ENCODE assay signal across 8 cellular contexts in the genomic region with DNA sequence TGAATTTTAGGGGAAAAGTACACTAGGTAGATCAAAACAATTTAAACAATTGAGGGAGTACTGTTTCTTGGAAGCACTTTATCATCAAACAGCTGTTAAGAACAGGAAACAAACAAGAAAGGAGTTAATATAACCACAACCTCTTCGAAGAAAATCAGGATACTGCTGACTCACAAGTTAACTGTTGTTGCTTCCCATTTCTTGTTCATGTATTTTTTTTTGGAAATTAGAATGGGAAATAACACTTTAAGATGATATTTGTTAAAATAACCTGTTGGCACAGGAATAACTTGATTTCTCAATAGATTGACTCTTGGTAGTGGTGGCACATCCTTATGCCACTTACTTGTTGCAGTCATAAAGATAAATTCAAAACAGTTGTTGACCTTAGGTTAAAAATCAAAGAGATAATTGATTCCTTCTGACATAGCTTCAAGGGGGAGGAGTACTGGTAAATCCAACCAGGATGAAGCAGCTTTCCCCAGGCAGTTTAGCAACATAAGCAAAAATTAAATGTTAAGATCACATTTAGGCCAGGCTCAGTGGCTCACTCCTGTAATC. TPM values are rescaled to one million over a fixed set of nuclear protein-coding genes. Genes with fewer than 3 reads are reported as not detected.
A peak's percentile ranks its signal among the peaks of the same experiment; 100 is the strongest.
DNase-seq lines count a peak whose midpoint lies in the region; ATAC-seq, FAIRE-seq and TF ChIP-seq lines count a peak whose summit lies in the region.

No MANE protein-coding gene starts in this region.

- no peak overlapping the region for H3K27ac ChIP-seq in CD8-positive, alpha-beta T cell (ENCODE audit: low read depth, low read length)
- H3K27ac ChIP-seq in K562 (ENCODE audit: extremely low read depth, low read depth, low read length) (peak overlapping the region; percentile 53; the same call in 2 of the 3 replicates), tibial nerve (peak overlapping the region in 2 of 4 donors; percentile 10 to 55), kidney (ENCODE audit: low read depth in 2 of 2, low read length in 2 of 2) (no peak overlapping the region), aorta (ENCODE audit: low read depth in 1 of 2, low read length in 2 of 2) (no peak overlapping the region)

- FAIRE-seq in K562 (lab: Jason Lieb, UNC) (no peak), kidney (lab: Jason Lieb, UNC) (no peak)

- H3K4me3 Mint-ChIP-seq in CD8-positive, alpha-beta T cell, result peak overlapping the region; percentile 18
- H3K4me3 Mint-ChIP-seq in natural killer cell (peak overlapping the region; percentile 52), nephron progenitor cell (no peak overlapping the region)

- H3K9ac ChIP-seq in K562 (ENCODE audit: insufficient read depth in 1 of 2, low read depth in 2 of 2, low read length in 2 of 2) (0 out of 4 replicates have a peak overlapping the region, but pooled peaks of 1 of the 2 experiments have one; percentile 18), kidney (ENCODE audit: low read length in 2 of 2) (no peak overlapping the region)

- TF ChIP-seq EP300 in K562 (IDR thresholded peaks at IDR 0.05; ENCODE audit: low read length) (peak; percentile 75; the same call in 1 of the 2 replicates), tibial nerve (IDR thresholded peaks at IDR 0.05) (no peak)

- peaks cover 33% of the 10 kb centered on the region for H3K4me1 ChIP-seq in CD8-positive, alpha-beta T cell (ENCODE audit: insufficient read depth, low read length)
- H3K4me1 ChIP-seq in K562 (replicated peaks in 1 of 2; ENCODE audit: control insufficient read depth in 2 of 2, insufficient read depth in 2 of 2, low read length in 2 of 2), result peaks cover 11 to 17% of the 10 kb centered on the region in 2 experiments
- peaks cover 0 to 53% (median 24%) of the 10 kb centered on the region in 4 donors for H3K4me1 ChIP-seq in tibial nerve
- H3K4me1 ChIP-seq in kidney (ENCODE audit: control insufficient read depth in 1 of 2, insufficient read depth in 1 of 2, low read depth in 1 of 2, low read length in 2 of 2), result peaks cover 6 to 8% of the 10 kb centered on the region in 2 donors
- no peaks in the 10 kb centered on the region for H3K4me1 ChIP-seq in aorta (ENCODE audit: control insufficient read depth in 1 of 2, insufficient read depth in 2 of 2, low read length in 2 of 2)

- no peaks in the 10 kb centered on the region for H3K9me3 Mint-ChIP-seq in CD8-positive, alpha-beta T cell
- no peaks in the 10 kb centered on the region for H3K9me3 Mint-ChIP-seq in natural killer cell
- no peaks in the 10 kb centered on the region for H3K9me3 Mint-ChIP-seq in nephron progenitor cell

- in situ Hi-C loops in K562 (cut with MboI), result no loop called here

- no peaks in the 10 kb centered on the region for H3K9me1 ChIP-seq in K562 (ENCODE audit: control insufficient read depth, insufficient read depth, low read length)

- CTCF ChIA-PET in CD8-positive, alpha-beta T cell (lab: Charles Lee), result no interaction called here
- CTCF ChIA-PET in K562 (lab: Yijun Ruan, JAX; ENCODE audit: low intra/inter-chr PET ratio), result no interaction called here

- H3K4me2 ChIP-seq in K562 (ENCODE audit: insufficient read depth, low read length), result peak overlapping the region; percentile 49

- H3K27ac Mint-ChIP-seq in CD8-positive, alpha-beta T cell, result no peak overlapping the region
- H3K27ac Mint-ChIP-seq in natural killer cell (peak overlapping the region; percentile 64 to 71), nephron progenitor cell (no peak overlapping the region)

- 0% methylated on average over 1 of the region's 1 CpG for WGBS in K562 (ENCODE audit: insufficient coverage, low coverage, missing lambda C conversion rate)
- WGBS in tibial nerve, 2 donors, result 5 to 13% methylated on average over 1 of the region's 1 CpG
- 23% methylated on average over 1 of the region's 1 CpG for WGBS in aorta, 2 donors

- H2AFZ ChIP-seq in K562 (ENCODE audit: low read depth, low read length), result no peak overlapping the region

- POLR2A ChIA-PET in CD8-positive, alpha-beta T cell (lab: Charles Lee), result interaction anchor here (0.7 kb wide), 1 partner anchor 1229 kb away, joined by 3 read pairs; no protein-coding TSS in a partner anchor
- POLR2A ChIA-PET in K562 (lab: Yijun Ruan, JAX), result interaction anchor here (0.6 kb wide), 1 partner anchor 371 kb away, joined by 3 read pairs; no protein-coding TSS in a partner anchor

- no peak for TF ChIP-seq CTCF in CD8-positive, alpha-beta T cell (IDR thresholded peaks at IDR 0.05)
- TF ChIP-seq CTCF in K562 (IDR thresholded peaks at IDR 0.05 in 2 of 3, conservative IDR thresholded peaks at IDR 0.05 in 1 of 3; ENCODE audit: insufficient read depth in 2 of 3, low read depth in 1 of 3, low read length in 3 of 3), result no peak
- TF ChIP-seq CTCF in natural killer cell (IDR thresholded peaks at IDR 0.05), result no peak
- TF ChIP-seq CTCF in tibial nerve (IDR thresholded peaks at IDR 0.05), result no peak
- no peak for TF ChIP-seq CTCF in kidney (IDR thresholded peaks at IDR 0.05; ENCODE audit: borderline replicate concordance, extremely low read depth, insufficient read depth)
- no peak for TF ChIP-seq CTCF in nephron progenitor cell (IDR thresholded peaks at IDR 0.05)

- H3K4me1 Mint-ChIP-seq in CD8-positive, alpha-beta T cell (ENCODE audit: low read depth), result peaks cover 51% of the 10 kb centered on the region
- H3K4me1 Mint-ChIP-seq in natural killer cell (peaks cover 42 to 43% of the 10 kb centered on the region in 2 donors), nephron progenitor cell (peaks cover 24% of the 10 kb centered on the region)

- peaks cover 48% of the 10 kb centered on the region for H3K36me3 Mint-ChIP-seq in CD8-positive, alpha-beta T cell
- H3K36me3 Mint-ChIP-seq in natural killer cell, result no peaks in the 10 kb centered on the region
- H3K36me3 Mint-ChIP-seq in nephron progenitor cell (ENCODE audit: low read depth), result peaks cover 51% of the 10 kb centered on the region

- H3K36me3 ChIP-seq in CD8-positive, alpha-beta T cell (ENCODE audit: insufficient read depth, low read length), result peaks cover 4% of the 10 kb centered on the region
- H3K36me3 ChIP-seq in K562 (ENCODE audit: control insufficient read depth, insufficient read depth, low read length) (peaks cover 50% of the 10 kb centered on the region), tibial nerve (peaks cover 0 to 19% (median 0%) of the 10 kb centered on the region in 3 donors), kidney (ENCODE audit: control insufficient read depth in 1 of 2, insufficient read depth in 2 of 2, low read length in 2 of 2) (peaks cover 2 to 4% of the 10 kb centered on the region in 2 donors), aorta (ENCODE audit: control insufficient read depth in 1 of 2, insufficient read depth in 2 of 2, low read length in 1 of 2) (peaks cover 0 to 2% of the 10 kb centered on the region in 2 donors)

- H3K4me3 ChIP-seq in CD8-positive, alpha-beta T cell (ENCODE audit: low read depth, low read length), result peak overlapping the region; percentile 0
- H3K4me3 ChIP-seq in K562, result no peak overlapping the region
- no peak overlapping the region for H3K4me3 ChIP-seq in tibial nerve
- no peak overlapping the region for H3K4me3 ChIP-seq in kidney (ENCODE audit: low read length in 2 of 2)
- H3K4me3 ChIP-seq in aorta (ENCODE audit: low read length in 2 of 2), result no peak overlapping the region

- peaks cover 73% of the 10 kb centered on the region for H3K79me2 ChIP-seq in K562 (ENCODE audit: control insufficient read depth, insufficient read depth, low read length)

- no peak for TF ChIP-seq POLR2A in K562 (conservative IDR thresholded peaks at IDR 0.05)
- no peak for TF ChIP-seq POLR2A in tibial nerve (IDR thresholded peaks at IDR 0.05)

- no TSS peak for BruUV-seq in K562 (replicated peaks; lab: Mats Ljungman, UMichigan)

- peaks cover 11% of the 10 kb centered on the region; the same call in 1 of the 2 replicates for H4K20me1 ChIP-seq in K562 (replicated peaks; ENCODE audit: control insufficient read depth, insufficient read depth, low read length)

- no peaks in the 10 kb centered on the region for H3K9me3 ChIP-seq in CD8-positive, alpha-beta T cell (ENCODE audit: low read length)
- no peaks in the 10 kb centered on the region for H3K9me3 ChIP-seq in K562 (replicated peaks; ENCODE audit: control insufficient read depth, insufficient read depth, low read depth, low read length)
- no peaks in the 10 kb centered on the region for H3K9me3 ChIP-seq in tibial nerve
- no peaks in the 10 kb centered on the region for H3K9me3 ChIP-seq in kidney (ENCODE audit: control insufficient read depth in 1 of 2, low read length in 2 of 2)
- no peaks in the 10 kb centered on the region for H3K9me3 ChIP-seq in aorta (ENCODE audit: control insufficient read depth, low read length)

- no peak for DNase-seq in CD8-positive, alpha-beta T cell
- DNase-seq in M059J (ENCODE audit: low read depth) (peak; percentile 41), K562 (ENCODE audit: extremely low read depth in 1 of 4, low spot score in 3 of 4) (peak in 1 of 4 experiments; percentile 15), natural killer cell (no peak), tibial nerve (ENCODE audit: low spot score in 2 of 2) (no peak), kidney (no peak), nephron progenitor cell (no peak), aorta (no peak)

- H3K27me3 Mint-ChIP-seq in CD8-positive, alpha-beta T cell (ENCODE audit: low read depth), result no peaks in the 10 kb centered on the region
- no peaks in the 10 kb centered on the region for H3K27me3 Mint-ChIP-seq in natural killer cell (ENCODE audit: low read depth in 2 of 2)
- no peaks in the 10 kb centered on the region for H3K27me3 Mint-ChIP-seq in nephron progenitor cell (ENCODE audit: low read depth, poor library complexity)

- H3K27me3 ChIP-seq in CD8-positive, alpha-beta T cell (ENCODE audit: insufficient read depth, low read length), result no peaks in the 10 kb centered on the region
- H3K27me3 ChIP-seq in K562 (ENCODE audit: control insufficient read depth in 2 of 2, insufficient read depth in 2 of 2, low read length in 2 of 2), result no peaks in the 10 kb centered on the region
- no peaks in the 10 kb centered on the region for H3K27me3 ChIP-seq in tibial nerve
- no peaks in the 10 kb centered on the region for H3K27me3 ChIP-seq in aorta (ENCODE audit: control insufficient read depth in 1 of 2, insufficient read depth in 2 of 2, low read length in 1 of 2)

- intact Hi-C loops in CD8-positive, alpha-beta T cell (cut with DNase I, micrococcal nuclease), result loop anchor here (5.0 to 10.0 kb wide), 6 partner anchors 319 to 1159 kb away; partner anchors contain the start of genes CCNB2 (in 1 of the 2), FOXB1 (in 1 of the 2), MINDY2 (in 1 of the 2) and SLTM (in 1 of the 2)
- intact Hi-C loops in K562 (cut with micrococcal nuclease) (no loop called here), natural killer cell (cut with micrococcal nuclease) (loop anchor here (5.0 kb wide), 2 partner anchors 699 to 754 kb away; partner anchors contain the start of genes RNF111 and SLTM), kidney (cut with DNase I) (no loop called here), aorta (cut with DNase I) (no loop called here)

- ATAC-seq in CD8-positive, alpha-beta T cell, result no peak
- ATAC-seq in K562 (no peak), natural killer cell (no peak), aorta (ENCODE audit: low FRiP score) (no peak)

- no peak for TF ChIP-seq RAD21 in K562 (CRISPR knock-in tag; conservative IDR thresholded peaks at IDR 0.05 in 1 of 2, IDR thresholded peaks at IDR 0.05 in 1 of 2)

RNA-seq across cellular contexts. Expression of gene BNIP2, which starts 3.3 kb away (rescaled TPM):
- 100 to 1,000 TPM; 107 to 114 TPM for total RNA-seq in CD8-positive, alpha-beta T cell
- total RNA-seq in M059J (2014; rRNA removed; shearing (Covaris generic)), result 95.3 and 115 TPM in 2 replicates
- 33.5 and 119 TPM in 2 replicates for total RNA-seq in K562 (2011; cell fraction: chromatin; rRNA removed; ENCODE audit: low replicate concordance)
- total RNA-seq in K562 (2011; cell fraction: nucleolus; rRNA removed), result 18.8 and 20.8 TPM in 2 replicates
- 43.7 and 69.2 TPM in 2 replicates for total RNA-seq in K562 (2011; cell fraction: nucleoplasm; rRNA removed)
- 64.5 and 88.0 TPM in 2 replicates for total RNA-seq in K562 (2014; rRNA removed)
- total RNA-seq in K562 (2014; rRNA removed; fragmentation: Illumina TruSeq; extraction: Trizol), result 63.4 and 82.2 TPM in 2 replicates
- 53.2 and 53.7 TPM in 2 replicates for total RNA-seq in K562 (2015; rRNA removed; fragmentation: Illumina TruSeq; extraction: Trizol)
- 38.6 and 46.6 TPM in 2 replicates for total RNA-seq in K562 (2021)
- 26.7 and 44.8 TPM in 2 replicates for polyA plus RNA-seq in K562 (2011; rRNA removed)
- polyA plus RNA-seq in K562 (2011; cell fraction: cytosol; rRNA removed), result 17.8 and 17.9 TPM in 2 replicates
- 16.2 and 18.5 TPM in 2 replicates for polyA plus RNA-seq in K562 (2011; cell fraction: nucleus; rRNA removed)
- 32.3 and 43.9 TPM in 2 replicates for polyA plus RNA-seq in K562 (2012)
- polyA plus RNA-seq in K562 (2014; fragmentation: Illumina TruSeq; extraction: Trizol), result 50.8 and 52.5 TPM in 2 replicates
- 10 to 100 TPM; 19.6 to 22.2 TPM for polyA plus RNA-seq in K562 (2014; fragmentation: Nextera tagmentation; extraction: Ambion mirVana)
- polyA plus RNA-seq in K562 (2014; rRNA removed), result 54.8 and 73.8 TPM in 2 replicates
- 47.9 and 51.4 TPM in 2 replicates for polyA minus RNA-seq in K562 (2011; rRNA and poly(A)+ RNA removed)
- polyA minus RNA-seq in K562 (2011; cell fraction: cytosol; rRNA and poly(A)+ RNA removed), result 27.0 and 32.9 TPM in 2 replicates
- polyA minus RNA-seq in K562 (2011; cell fraction: nucleus; rRNA and poly(A)+ RNA removed), result 21.9 and 50.0 TPM in 2 replicates
- 100 to 1,000 TPM; 103 to 118 (median 105) TPM for total RNA-seq in natural killer cell
- total RNA-seq in tibial nerve, result 100 to 1,000 TPM; 131 to 250 (median 184) TPM
- 73.8 TPM for total RNA-seq in kidney
- 18.2 TPM for polyA plus RNA-seq in kidney (ENCODE audit: insufficient read depth, low read depth, low replicate concordance)
- 10 to 100 TPM; 85.8 to 90.5 TPM for total RNA-seq in aorta
- polyA plus RNA-seq in aorta, result 10 to 100 TPM; 33.0 to 47.7 TPM

RNA-seq across cellular contexts. Expression of gene GTF2A2, which starts 28.5 kb away (rescaled TPM):
- total RNA-seq in CD8-positive, alpha-beta T cell, result 10 to 100 TPM; 62.7 to 63.6 TPM
- 80.8 and 93.3 TPM in 2 replicates for total RNA-seq in M059J (2014; rRNA removed; shearing (Covaris generic))
- total RNA-seq in K562 (2011; cell fraction: chromatin; rRNA removed; ENCODE audit: low replicate concordance), result 10.7 and 24.3 TPM in 2 replicates
- total RNA-seq in K562 (2011; cell fraction: nucleolus; rRNA removed), result 9.5 and 11.7 TPM in 2 replicates
- 17.7 and 36.6 TPM in 2 replicates for total RNA-seq in K562 (2011; cell fraction: nucleoplasm; rRNA removed)
- total RNA-seq in K562 (2014; rRNA removed) (104 and 128 TPM in 2 replicates), K562 (2014; rRNA removed; fragmentation: Illumina TruSeq; extraction: Trizol) (173 and 212 TPM in 2 replicates), K562 (2015; rRNA removed; fragmentation: Illumina TruSeq; extraction: Trizol) (144 and 167 TPM in 2 replicates), K562 (2021) (220 and 237 TPM in 2 replicates), natural killer cell (10 to 100 TPM; 34.7 to 57.4 (median 39.0) TPM), tibial nerve (10 to 100 TPM; 13.1 to 49.8 (median 22.9) TPM), kidney (90.9 TPM), aorta (10 to 100 TPM; 63.5 to 79.3 TPM)
- polyA plus RNA-seq in K562 (2011; rRNA removed) (106 and 159 TPM in 2 replicates), K562 (2014; fragmentation: Illumina TruSeq; extraction: Trizol) (149 and 172 TPM in 2 replicates), K562 (2014; fragmentation: Nextera tagmentation; extraction: Ambion mirVana) (100 to 1,000 TPM; 523 to 656 TPM), K562 (2014; rRNA removed) (133 TPM in 2 replicates), kidney (ENCODE audit: insufficient read depth, low read depth, low replicate concordance) (139 TPM), aorta (10 to 100 TPM; 59.1 to 71.3 TPM)
- 73.3 and 80.2 TPM in 2 replicates for polyA plus RNA-seq in K562 (2011; cell fraction: cytosol; rRNA removed)
- 32.4 and 47.1 TPM in 2 replicates for polyA plus RNA-seq in K562 (2011; cell fraction: nucleus; rRNA removed)
- polyA plus RNA-seq in K562 (2012), result 118 and 160 TPM in 2 replicates
- 30.8 and 33.9 TPM in 2 replicates for polyA minus RNA-seq in K562 (2011; rRNA and poly(A)+ RNA removed)
- 15.9 and 44.0 TPM in 2 replicates for polyA minus RNA-seq in K562 (2011; cell fraction: cytosol; rRNA and poly(A)+ RNA removed)
- polyA minus RNA-seq in K562 (2011; cell fraction: nucleus; rRNA and poly(A)+ RNA removed), result 12.9 and 18.3 TPM in 2 replicates

Comparison
In these comparisons a context has a peak if more than half of its experiments do, and no peak if none do; other contexts are left out.
1. H3K27ac Mint-ChIP-seq: peak in natural killer cell (2 of 2); none in CD8-positive, alpha-beta T cell (single experiment) and nephron progenitor cell (single experiment).
2. intact Hi-C loops: an anchor here in CD8-positive, alpha-beta T cell (5.0 to 10.0 kb wide) and natural killer cell (5.0 kb wide); none called in K562, kidney and aorta.